ENCODE assay signal across 17 cellular contexts in the genomic region with DNA sequence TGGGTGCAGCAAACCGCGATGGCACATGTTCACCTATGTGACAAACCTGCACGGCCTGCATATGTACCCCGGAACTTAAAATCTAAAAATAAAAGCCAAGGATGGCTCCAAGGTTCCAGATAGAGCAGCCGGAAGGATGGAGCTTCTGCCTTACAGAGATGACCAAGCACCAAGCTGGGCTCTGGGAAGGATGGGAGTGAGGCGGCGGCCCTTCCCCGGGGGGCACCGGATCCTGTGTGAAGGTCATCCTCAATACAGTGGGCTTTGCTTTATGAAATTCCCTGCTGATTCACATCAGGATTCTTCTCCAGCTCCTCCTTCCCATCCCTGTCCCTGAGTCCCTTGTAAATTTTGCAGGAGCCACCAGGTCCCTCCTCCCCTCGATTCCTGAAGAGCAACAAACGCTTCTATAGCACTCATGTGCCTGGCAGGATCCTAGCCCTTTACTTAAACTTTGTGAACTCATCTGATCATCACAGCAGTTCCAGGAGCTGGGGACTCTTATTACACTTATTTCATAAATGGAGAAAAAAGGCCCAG.
"Had no signal": no experiment of that assay in that cellular context is flagged by ENCODE, and none has a peak within 500 bp of the region (broad histone marks: within the 10 kb centered on the region; RNA-seq: fewer than 3 reads in every experiment).

No MANE protein-coding gene starts in this region.

- H3K4me3 Mint-ChIP-seq: activated CD4-positive, alpha-beta T cell treated with anti-CD3 and anti-CD28 coated beads, Interleukin-2, amount 10 ng/mL, durations not matched to agents 7 days and 5 days; activated naive CD8-positive, alpha-beta T cell; activated T-cell treated with anti-CD3 and anti-CD28 coated beads, Interleukin-2, amount 50 U/mL, for 72 hours; brain; stimulated activated effector memory CD8-positive, alpha-beta T cell treated with anti-CD3 and anti-CD28 coated beads, Interleukin-12 subunit alpha, Interleukin-12 subunit beta, amount 100 ng/mL, for 72 hours had no signal

- H3K36me3 ChIP-seq: left lung, thyroid gland had no signal

- ATAC-seq: activated T-cell treated with anti-CD3 and anti-CD28 coated beads, Interleukin-2, amount 50 U/mL, for 72 hours had no signal

- H3K4me1 Mint-ChIP-seq: activated CD4-positive, alpha-beta T cell treated with anti-CD3 and anti-CD28 coated beads, Interleukin-2, amount 10 ng/mL, durations not matched to agents 7 days and 5 days had no signal

- H3K9me3 ChIP-seq: left lung, thyroid gland had no signal

- H3K4me3 ChIP-seq: hepatocyte, left lung, thyroid gland had no signal

- H3K27ac ChIP-seq: epithelial cell of prostate, hepatocyte had no signal

- H3K27me3 ChIP-seq: hepatocyte, left lung, thyroid gland had no signal

- DNase-seq: activated CD4-positive, alpha-beta T cell treated with anti-CD3 and anti-CD28 coated beads, Interleukin-2, amount 10 ng/mL, durations not matched to agents 7 days and 5 days; activated CD8-positive, alpha-beta memory T cell treated with anti-CD3 and anti-CD28 coated beads, Interleukin-2, amount 50 U/mL, for 48 hours; activated gamma-delta T cell treated with Interleukin-2 at 50 U/mL for 16 hours; activated T-cell treated with anti-CD3 and anti-CD28 coated beads, Interleukin-2, amount 50 U/mL, for 72 hours; dermis blood vessel endothelial cell; left lung; nucleus accumbens; stimulated activated CD4-positive, alpha-beta T cell treated with anti-CD3 and anti-CD28 coated beads, Interleukin-12 subunit alpha, Interleukin-12 subunit beta, amount 100 ng/mL, for 4 hours; stimulated activated CD4-positive, alpha-beta T cell treated with anti-CD3 and anti-CD28 coated beads, Interleukin-2, amount 100 ng/mL, for 24 hours; T-helper 9 cell; thyroid gland had no signal

- H3K27me3 Mint-ChIP-seq: activated naive CD8-positive, alpha-beta T cell had no signal

- H3K9me3 Mint-ChIP-seq: activated CD4-positive, alpha-beta T cell treated with anti-CD3 and anti-CD28 coated beads, Interleukin-2, amount 10 ng/mL, durations not matched to agents 7 days and 5 days; activated T-cell treated with anti-CD3 and anti-CD28 coated beads, Interleukin-2, amount 50 U/mL, for 72 hours; natural killer cell treated with Interleukin-12 subunit alpha and Interleukin-12 subunit beta and Interleukin-15 and Interleukin-18, amount 100 ng/mL, for 72 hours; stimulated activated effector memory CD8-positive, alpha-beta T cell treated with anti-CD3 and anti-CD28 coated beads, Interleukin-12 subunit alpha, Interleukin-12 subunit beta, amount 100 ng/mL, for 72 hours had no signal

- H3K36me3 Mint-ChIP-seq: activated naive CD8-positive, alpha-beta T cell; brain; natural killer cell treated with Interleukin-12 subunit alpha and Interleukin-12 subunit beta and Interleukin-15 and Interleukin-18, amount 100 ng/mL, for 72 hours; stimulated activated effector memory CD8-positive, alpha-beta T cell treated with anti-CD3 and anti-CD28 coated beads, Interleukin-12 subunit alpha, Interleukin-12 subunit beta, amount 100 ng/mL, for 72 hours had no signal

- H3K27ac Mint-ChIP-seq: activated CD4-positive, alpha-beta T cell treated with anti-CD3 and anti-CD28 coated beads, Interleukin-2, amount 10 ng/mL, durations not matched to agents 7 days and 5 days; activated naive CD8-positive, alpha-beta T cell; activated T-cell treated with anti-CD3 and anti-CD28 coated beads, Interleukin-2, amount 50 U/mL, for 72 hours; stimulated activated effector memory CD8-positive, alpha-beta T cell treated with anti-CD3 and anti-CD28 coated beads, Interleukin-12 subunit alpha, Interleukin-12 subunit beta, amount 100 ng/mL, for 72 hours had no signal
